ENCODE assay signal across 15 cellular contexts in the genomic region with DNA sequence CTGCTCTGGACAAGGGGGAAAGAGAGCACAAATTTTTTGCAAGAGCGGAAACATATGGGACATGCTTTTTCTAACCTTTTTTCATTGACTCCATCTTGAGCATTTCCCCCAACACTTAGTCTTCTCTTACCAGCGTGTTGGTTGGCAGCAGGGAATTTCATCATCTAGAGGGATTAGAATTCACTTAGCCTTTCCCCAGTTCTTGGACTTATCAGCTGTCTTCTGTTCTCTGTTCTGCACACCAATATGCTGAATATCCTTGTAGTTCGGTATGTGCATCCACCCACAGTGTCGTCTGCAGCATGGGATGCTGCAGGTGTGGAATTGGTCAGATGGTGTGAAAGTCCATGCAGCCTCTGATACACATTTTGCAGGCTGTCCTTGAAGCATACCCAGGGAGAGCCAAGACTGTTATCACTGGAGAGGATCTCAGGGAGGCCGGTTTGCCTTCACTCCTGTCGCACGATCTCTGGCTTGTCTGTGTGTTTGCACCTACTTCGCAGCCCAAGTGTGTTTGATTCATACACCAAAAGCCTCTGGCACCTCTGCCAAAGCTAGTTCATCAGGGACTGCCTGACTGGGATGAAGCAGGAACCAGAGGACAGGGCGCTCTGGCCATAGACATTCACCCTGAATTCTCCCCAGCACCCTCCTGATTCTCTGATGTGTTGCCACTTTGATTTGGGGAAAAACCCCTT.
DNase-seq lines count a peak whose midpoint lies in the region; ATAC-seq, FAIRE-seq and TF ChIP-seq lines count a peak whose summit lies in the region.
"Had no signal": no experiment of that assay in that cellular context is flagged by ENCODE, and none has a peak within 500 bp of the region (broad histone marks: within the 10 kb centered on the region; RNA-seq: fewer than 3 reads in every experiment).

No MANE protein-coding gene starts in this region.

- H3K27me3 ChIP-seq in K562 (ENCODE audit: control insufficient read depth in 2 of 2, insufficient read depth in 2 of 2, low read length in 2 of 2) (no peaks in the 10 kb centered on the region), thoracic aorta (replicated peaks; ENCODE audit: insufficient read depth) (no peaks in the 10 kb centered on the region)

- ATAC-seq in activated CD8-positive, alpha-beta memory T cell treated with anti-CD3 and anti-CD28 coated beads, Interleukin-2, amount 10 ng/mL, durations not matched to agents 7 days and 5 days, result no peak
- ATAC-seq in K562 (no peak), memory B cell (ENCODE audit: low read depth) (no peak), thoracic aorta (ENCODE audit: insufficient number of reproducible peaks, low FRiP score, low read depth) (no peak)
- ATAC-seq: activated T-helper 17 cell treated with anti-CD3 and anti-CD28 coated beads, Interleukin-2, amount 50 U/mL, for 72 hours had no signal

- BruUV-seq in K562 (replicated peaks; lab: Mats Ljungman, UMichigan), result no TSS peak

- no peaks in the 10 kb centered on the region for H3K27me3 Mint-ChIP-seq in activated CD8-positive, alpha-beta memory T cell treated with anti-CD3 and anti-CD28 coated beads, Interleukin-2, amount 10 ng/mL, durations not matched to agents 7 days and 5 days
- H3K27me3 Mint-ChIP-seq in memory B cell, result no peaks in the 10 kb centered on the region
- H3K27me3 Mint-ChIP-seq: activated T-helper 17 cell treated with anti-CD3 and anti-CD28 coated beads, Interleukin-2, amount 50 U/mL, for 72 hours had no signal

- peaks cover 38% of the 10 kb centered on the region for H3K36me3 Mint-ChIP-seq in activated CD8-positive, alpha-beta memory T cell treated with anti-CD3 and anti-CD28 coated beads, Interleukin-2, amount 10 ng/mL, durations not matched to agents 7 days and 5 days
- peaks cover 20% of the 10 kb centered on the region for H3K36me3 Mint-ChIP-seq in memory B cell

- H3K4me1 ChIP-seq in K562 (replicated peaks in 1 of 2; ENCODE audit: control insufficient read depth in 2 of 2, insufficient read depth in 2 of 2, low read length in 2 of 2), result peaks cover 43 to 59% of the 10 kb centered on the region in 2 experiments
- H3K4me1 ChIP-seq in thoracic aorta (ENCODE audit: control insufficient read depth in 1 of 2, low read depth in 2 of 2), result peaks cover 18 to 59% of the 10 kb centered on the region in 2 donors

- H3K36me3 ChIP-seq in K562 (ENCODE audit: control insufficient read depth, insufficient read depth, low read length), result peaks cover 11% of the 10 kb centered on the region; the same call in 1 of the 3 replicates
- H3K36me3 ChIP-seq in thoracic aorta, result peaks cover 9% of the 10 kb centered on the region

- H2AFZ ChIP-seq in K562 (ENCODE audit: low read depth, low read length), result no peak overlapping the region

- TF ChIP-seq RAD21 in K562 (CRISPR knock-in tag; conservative IDR thresholded peaks at IDR 0.05 in 1 of 2, IDR thresholded peaks at IDR 0.05 in 1 of 2), result no peak

- H3K4me2 ChIP-seq in K562 (ENCODE audit: insufficient read depth, low read length), result no peak overlapping the region

- in situ Hi-C loops in K562 (cut with MboI), result no loop called here

- no peak for TF ChIP-seq POLR2A in K562 (conservative IDR thresholded peaks at IDR 0.05)

- no peaks in the 10 kb centered on the region for H4K20me1 ChIP-seq in K562 (replicated peaks; ENCODE audit: control insufficient read depth, insufficient read depth, low read length)

- H3K9me3 ChIP-seq in K562 (replicated peaks; ENCODE audit: control insufficient read depth, insufficient read depth, low read depth, low read length), result no peaks in the 10 kb centered on the region
- H3K9me3 ChIP-seq in thoracic aorta, result no peaks in the 10 kb centered on the region

- H3K9me1 ChIP-seq in K562 (ENCODE audit: control insufficient read depth, insufficient read depth, low read length), result no peaks in the 10 kb centered on the region

- DNase-seq in activated CD8-positive, alpha-beta memory T cell treated with anti-CD3 and anti-CD28 coated beads, Interleukin-2, amount 10 ng/mL, durations not matched to agents 7 days and 5 days, result no peak
- DNase-seq in activated CD8-positive, alpha-beta memory T cell treated with anti-CD3 and anti-CD28 coated beads, Interleukin-2, amount 50 U/mL, for 48 hours, result no peak
- DNase-seq in K562 (ENCODE audit: extremely low read depth in 1 of 4, low spot score in 3 of 4) (no peak), memory B cell (ENCODE audit: low spot score in 2 of 2) (no peak), thoracic aorta (ENCODE audit: low spot score) (no peak), AML-193 (lab: John Stamatoyannopoulos, UW) (no peak), NCI-H510A (lab: John Stamatoyannopoulos, UW) (no peak), SKM-1 (lab: John Stamatoyannopoulos, UW; ENCODE audit: unreplicated experiment) (no peak)
- DNase-seq: kidney glomerular epithelial cell; MV-4-11; retina; stimulated activated CD4-positive, alpha-beta T cell treated with anti-CD3 and anti-CD28 coated beads, Interleukin-4, amount 100 ng/mL, for 24 hours had no signal

- peaks cover 2% of the 10 kb centered on the region for H3K9me3 Mint-ChIP-seq in activated CD8-positive, alpha-beta memory T cell treated with anti-CD3 and anti-CD28 coated beads, Interleukin-2, amount 10 ng/mL, durations not matched to agents 7 days and 5 days (ENCODE audit: low read depth)
- H3K9me3 Mint-ChIP-seq in memory B cell, result no peaks in the 10 kb centered on the region
- H3K9me3 Mint-ChIP-seq: activated T-helper 17 cell treated with anti-CD3 and anti-CD28 coated beads, Interleukin-2, amount 50 U/mL, for 72 hours had no signal

- H3K27ac ChIP-seq in K562 (ENCODE audit: extremely low read depth, low read depth, low read length), result no peak overlapping the region
- H3K27ac ChIP-seq in thoracic aorta, result peak overlapping the region; percentile 86 to 87

- TF ChIP-seq EP300 in K562 (IDR thresholded peaks at IDR 0.05; ENCODE audit: low read length), result no peak

- H3K4me3 Mint-ChIP-seq in activated CD8-positive, alpha-beta memory T cell treated with anti-CD3 and anti-CD28 coated beads, Interleukin-2, amount 10 ng/mL, durations not matched to agents 7 days and 5 days, result no peak overlapping the region
- H3K4me3 Mint-ChIP-seq in memory B cell, result no peak overlapping the region
- H3K4me3 Mint-ChIP-seq: activated T-helper 17 cell treated with anti-CD3 and anti-CD28 coated beads, Interleukin-2, amount 50 U/mL, for 72 hours had no signal

- H3K4me3 ChIP-seq in K562 (no peak overlapping the region), thoracic aorta (peak overlapping the region; percentile 47)

- peak overlapping the region; percentile 89 for H3K27ac Mint-ChIP-seq in activated CD8-positive, alpha-beta memory T cell treated with anti-CD3 and anti-CD28 coated beads, Interleukin-2, amount 10 ng/mL, durations not matched to agents 7 days and 5 days
- peak overlapping the region; percentile 10 for H3K27ac Mint-ChIP-seq in memory B cell
- H3K27ac Mint-ChIP-seq: activated T-helper 17 cell treated with anti-CD3 and anti-CD28 coated beads, Interleukin-2, amount 50 U/mL, for 72 hours had no signal

- POLR2A ChIA-PET in K562 (lab: Yijun Ruan, JAX), result interaction anchor here (1.1 to 1.9 kb wide), 3 partner anchors 9 to 65 kb away, joined by 3 to 6 read pairs (median 3); no protein-coding TSS in a partner anchor

- no peaks in the 10 kb centered on the region for H3K79me2 ChIP-seq in K562 (ENCODE audit: control insufficient read depth, insufficient read depth, low read length)

- CTCF ChIA-PET in activated CD8-positive, alpha-beta memory T cell treated with anti-CD3 and anti-CD28 coated beads, Interleukin-2, amount 10 ng/mL, durations not matched to agents 7 days and 5 days (lab: Charles Lee), result interaction anchor here (1.4 to 1.8 kb wide), 3 partner anchors 18 to 93 kb away, joined by 3 to 6 read pairs (median 3); a partner anchor contains a TSS
- CTCF ChIA-PET in K562 (lab: Yijun Ruan, JAX; ENCODE audit: low intra/inter-chr PET ratio), result no interaction called here

- intact Hi-C loops in K562 (cut with micrococcal nuclease), result loop anchor here (5.0 kb wide), 1 partner anchor 190 kb away; no protein-coding TSS in a partner anchor

- TF ChIP-seq CTCF in K562 (IDR thresholded peaks at IDR 0.05 in 2 of 3, conservative IDR thresholded peaks at IDR 0.05 in 1 of 3; ENCODE audit: insufficient read depth in 2 of 3, low read depth in 1 of 3, low read length in 3 of 3) (no peak), thoracic aorta (IDR thresholded peaks at IDR 0.05) (no peak)

- peaks cover 92% of the 10 kb centered on the region for H3K4me1 Mint-ChIP-seq in activated CD8-positive, alpha-beta memory T cell treated with anti-CD3 and anti-CD28 coated beads, Interleukin-2, amount 10 ng/mL, durations not matched to agents 7 days and 5 days
- H3K4me1 Mint-ChIP-seq in memory B cell, result no peaks in the 10 kb centered on the region

- 42% methylated on average over 9 of the region's 9 CpGs for WGBS in K562 (ENCODE audit: insufficient coverage, low coverage, missing lambda C conversion rate)

- FAIRE-seq in K562 (lab: Jason Lieb, UNC), result no peak
- FAIRE-seq: endometrium, GM19239 had no signal

- peak overlapping the region in 1 of 2 experiments; percentile 16; a peak in 1 of 4 replicates for H3K9ac ChIP-seq in K562 (ENCODE audit: insufficient read depth in 1 of 2, low read depth in 2 of 2, low read length in 2 of 2)

TF ChIP-seq in K562, 482 proteins besides CTCF, POLR2A, EP300 and RAD21:
- TF ChIP-seq, protein P1, sequence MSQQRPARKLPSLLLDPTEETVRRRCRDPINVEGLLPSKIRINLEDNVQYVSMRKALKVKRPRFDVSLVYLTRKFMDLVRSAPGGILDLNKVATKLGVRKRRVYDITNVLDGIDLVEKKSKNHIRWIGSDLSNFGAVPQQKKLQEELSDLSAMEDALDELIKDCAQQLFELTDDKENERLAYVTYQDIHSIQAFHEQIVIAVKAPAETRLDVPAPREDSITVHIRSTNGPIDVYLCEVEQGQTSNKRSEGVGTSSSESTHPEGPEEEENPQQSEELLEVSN (IDR thresholded peaks at IDR 0.05; ENCODE audit: borderline replicate concordance in 1 of 2, extremely low read depth in 1 of 2, insufficient read depth in 1 of 2, insufficient read length in 1 of 2, low read depth in 1 of 2, low read length in 1 of 2, poor library complexity in 1 of 2, severe bottlenecking in 1 of 2), result no peak
- TF ChIP-seq NFATC3 (IDR thresholded peaks at IDR 0.05), result no peak
- TF ChIP-seq SMC3 (conservative IDR thresholded peaks at IDR 0.05; ENCODE audit: insufficient read depth, low read depth, low read length), result no peak
- peak; percentile 40; the same call in 1 of the 2 replicates for TF ChIP-seq L3MBTL2 (IDR thresholded peaks at IDR 0.05)
- TF ChIP-seq GABPA (tag; conservative IDR thresholded peaks at IDR 0.05; ENCODE audit: low read depth), result no peak
- peak; percentile 45; the same call in 1 of the 2 replicates for TF ChIP-seq GATA2 (CRISPR knock-in tag; IDR thresholded peaks at IDR 0.05)
- peak; percentile 24; the same call in 1 of the 2 replicates for TF ChIP-seq CTBP1 (IDR thresholded peaks at IDR 0.05; ENCODE audit: borderline replicate concordance)
- TF ChIP-seq MEIS2 (IDR thresholded peaks at IDR 0.05; ENCODE audit: partially characterized antibody), result no peak
- no peak for TF ChIP-seq DIDO1 (tag; IDR thresholded peaks at IDR 0.05; ENCODE audit: low read depth)
- TF ChIP-seq ZC3H8 (IDR thresholded peaks at IDR 0.05), result no peak
